In genomic region chr13:49530452-49530851, GRCh38 we compare ENCODE assay signal across 12 cellular contexts. TPM values are rescaled to one million over a fixed set of nuclear protein-coding genes. Genes with fewer than 3 reads are reported as not detected.
A peak's percentile ranks its signal among the peaks of the same experiment; 100 is the strongest.
DNase-seq lines count a peak whose midpoint lies in the region; ATAC-seq, FAIRE-seq and TF ChIP-seq lines count a peak whose summit lies in the region.
"Had no signal": no experiment of that assay in that cellular context is flagged by ENCODE, and none has a peak within 500 bp of the region (broad histone marks: within the 10 kb centered on the region; RNA-seq: fewer than 3 reads in every experiment).

No MANE protein-coding gene starts in this region.

- no peak for TF ChIP-seq CTCF in osteocyte (IDR thresholded peaks at IDR 0.05)

- intact Hi-C loops in dendritic cell treated with granulocyte-macrophage colony-stimulating factor and Interleukin-4, amounts not matched to agents 40 ng/mL and 50 ng/mL, for 4 days (cut with micrococcal nuclease) = no loop called here

- H3K9me3 Mint-ChIP-seq in dendritic cell treated with granulocyte-macrophage colony-stimulating factor and Interleukin-4, amounts not matched to agents 40 ng/mL and 50 ng/mL, for 4 days = no peaks in the 10 kb centered on the region
- H3K9me3 Mint-ChIP-seq in osteocyte (ENCODE audit: unreplicated experiment) = no peaks in the 10 kb centered on the region

- peak; percentile 81 for FAIRE-seq in GM19239 (lab: Jason Lieb, UNC)
- FAIRE-seq: endothelial cell of umbilical vein had no signal

- DNase-seq in CD1c-positive myeloid dendritic cell (ENCODE audit: extremely low spot score) (peak; percentile 75), GM19239 (ENCODE audit: insufficient read length, low spot score) (no peak), osteocyte (ENCODE audit: extremely low spot score, unreplicated experiment) (no peak), SHP77 (lab: John Stamatoyannopoulos, UW) (no peak)
- DNase-seq: activated CD4-positive, alpha-beta T cell treated with anti-CD3 and anti-CD28 coated beads for 1 hour; amniotic stem cell; NCI-H1417 had no signal

- H3K27me3 Mint-ChIP-seq in dendritic cell treated with granulocyte-macrophage colony-stimulating factor and Interleukin-4, amounts not matched to agents 40 ng/mL and 50 ng/mL, for 4 days = no peaks in the 10 kb centered on the region
- no peaks in the 10 kb centered on the region for H3K27me3 Mint-ChIP-seq in osteocyte (ENCODE audit: unreplicated experiment)

- no peak overlapping the region for H3K4me3 Mint-ChIP-seq in dendritic cell treated with granulocyte-macrophage colony-stimulating factor and Interleukin-4, amounts not matched to agents 40 ng/mL and 50 ng/mL, for 4 days
- H3K4me3 Mint-ChIP-seq in osteocyte (ENCODE audit: unreplicated experiment) = no peak overlapping the region

- H3K4me1 Mint-ChIP-seq in dendritic cell treated with granulocyte-macrophage colony-stimulating factor and Interleukin-4, amounts not matched to agents 40 ng/mL and 50 ng/mL, for 4 days (ENCODE audit: low read depth) = peaks cover 44% of the 10 kb centered on the region
- no peaks in the 10 kb centered on the region for H3K4me1 Mint-ChIP-seq in osteocyte (ENCODE audit: unreplicated experiment)

- peaks cover 72% of the 10 kb centered on the region for H3K36me3 Mint-ChIP-seq in dendritic cell treated with granulocyte-macrophage colony-stimulating factor and Interleukin-4, amounts not matched to agents 40 ng/mL and 50 ng/mL, for 4 days (ENCODE audit: low read depth)
- peaks cover 47% of the 10 kb centered on the region for H3K36me3 Mint-ChIP-seq in osteocyte (ENCODE audit: unreplicated experiment)

- peak; percentile 61 for ATAC-seq in HG03378 (IDR thresholded peaks at IDR 0.05; ENCODE audit: unreplicated experiment)
- ATAC-seq in GM19455 (IDR thresholded peaks at IDR 0.05; ENCODE audit: unreplicated experiment) = no peak
- ATAC-seq in GM21529 (IDR thresholded peaks at IDR 0.05; ENCODE audit: unreplicated experiment) = no peak

- peak overlapping the region; percentile 75 for H3K27ac Mint-ChIP-seq in dendritic cell treated with granulocyte-macrophage colony-stimulating factor and Interleukin-4, amounts not matched to agents 40 ng/mL and 50 ng/mL, for 4 days
- no peak overlapping the region for H3K27ac Mint-ChIP-seq in osteocyte (ENCODE audit: unreplicated experiment)

RNA-seq across cellular contexts. Expression of gene PHF11, which starts 34.7 kb away (rescaled TPM):
- total RNA-seq in osteocyte = 30.6 and 32.1 TPM in 2 replicates

RNA-seq across cellular contexts. Expression of gene RCBTB1, which starts 54.9 kb away (rescaled TPM):
- 26.2 and 29.3 TPM in 2 replicates for total RNA-seq in osteocyte
